8 cellular contexts compared by ENCODE assay signal in genomic region chr3:158110658-158111018, GRCh38. TPM values are rescaled to one million over a fixed set of nuclear protein-coding genes. Genes with fewer than 3 reads are reported as not detected.
A peak's percentile ranks its signal among the peaks of the same experiment; 100 is the strongest.
DNase-seq lines count a peak whose midpoint lies in the region; ATAC-seq and TF ChIP-seq lines count a peak whose summit lies in the region.

No MANE protein-coding gene starts in this region.

- H3K9me3 ChIP-seq in body of pancreas (no peaks in the 10 kb centered on the region), mucosa of stomach (ENCODE audit: control insufficient read depth, low read length) (no peaks in the 10 kb centered on the region)

- peak overlapping the region in 3 of 4 donors; percentile 66 to 82 (median 75) for H3K27ac ChIP-seq in body of pancreas

- H3K4me1 ChIP-seq in body of pancreas (peaks cover 26% of the 10 kb centered on the region), mucosa of stomach (ENCODE audit: control insufficient read depth, insufficient read depth, low read length) (peaks cover 18% of the 10 kb centered on the region)

- H3K27ac Mint-ChIP-seq in Calu3 (ENCODE audit: unreplicated experiment) = peak overlapping the region; percentile 84

- TF ChIP-seq CTCF in Calu3 (IDR thresholded peaks at IDR 0.05; ENCODE audit: unreplicated experiment) (no peak), body of pancreas (IDR thresholded peaks at IDR 0.05) (no peak)

- BruUV-seq in Calu3 (replicated peaks; lab: Mats Ljungman, UMichigan) = no TSS peak

- peaks cover 33% of the 10 kb centered on the region for H3K4me1 Mint-ChIP-seq in Calu3 (ENCODE audit: low read depth, unreplicated experiment)

- peaks cover 4 to 23% of the 10 kb centered on the region in 2 donors for H3K27me3 ChIP-seq in body of pancreas
- peaks cover 39% of the 10 kb centered on the region for H3K27me3 ChIP-seq in mucosa of stomach (ENCODE audit: control insufficient read depth, insufficient read depth, low read length)

- peak overlapping the region; percentile 51 to 77 for H3K4me3 ChIP-seq in body of pancreas
- H3K4me3 ChIP-seq in mucosa of stomach (ENCODE audit: low read length) = peak overlapping the region; percentile 98

- CTCF ChIA-PET in Calu3 (lab: Charles Lee) = interaction anchor here (0.8 to 2.3 kb wide), 5 partner anchors 13 to 679 kb away, joined by 3 to 11 read pairs (median 4); no protein-coding TSS in a partner anchor

- TF ChIP-seq POLR2A in body of pancreas (IDR thresholded peaks at IDR 0.05) = no peak

- H3K27me3 Mint-ChIP-seq in Calu3 (ENCODE audit: unreplicated experiment) = peaks cover 18% of the 10 kb centered on the region

- peaks cover 37% of the 10 kb centered on the region for H3K36me3 Mint-ChIP-seq in Calu3 (ENCODE audit: insufficient read depth, unreplicated experiment)

- H3K36me3 ChIP-seq in body of pancreas (replicated peaks in 1 of 2; ENCODE audit: insufficient read depth in 1 of 2, low read depth in 2 of 2) (no peaks in the 10 kb centered on the region), mucosa of stomach (ENCODE audit: control insufficient read depth, insufficient read depth, low read length) (no peaks in the 10 kb centered on the region)

- peak; percentile 7 for ATAC-seq in HG03342 (IDR thresholded peaks at IDR 0.05; ENCODE audit: unreplicated experiment)
- peak; percentile 3 for ATAC-seq in body of pancreas
- ATAC-seq in GM18907 (IDR thresholded peaks at IDR 0.05; ENCODE audit: unreplicated experiment) = no peak

- peak overlapping the region; percentile 91 for H3K9ac ChIP-seq in mucosa of stomach (ENCODE audit: low read length)

- DNase-seq in Calu3 = no peak
- DNase-seq in body of pancreas = no peak
- no peak for DNase-seq in middle frontal gyrus (ENCODE audit: extremely low spot score, low spot score)
- DNase-seq in NCI-H524 (lab: John Stamatoyannopoulos, UW) = no peak
- DNase-seq in NCI-H524 treated with DMSO at 0.1 percent for 48 hours (lab: John Stamatoyannopoulos, UW) = no peak

- intact Hi-C loops in Calu3 (cut with micrococcal nuclease; ENCODE audit: unreplicated experiment) = loop anchor here (5.0 kb wide), 1 partner anchor 493 kb away; no protein-coding TSS in a partner anchor
- intact Hi-C loops in body of pancreas (cut with DNase I) = no loop called here

- H3K9me3 Mint-ChIP-seq in Calu3 (ENCODE audit: low read depth, unreplicated experiment) = peaks cover 4% of the 10 kb centered on the region

- WGBS in body of pancreas, 2 donors = 4 to 8% methylated on average over 4 of the region's 4 CpGs

- H3K4me3 Mint-ChIP-seq in Calu3 (ENCODE audit: low read depth, unreplicated experiment) = peak overlapping the region; percentile 83

RNA-seq across cellular contexts. Expression of gene RSRC1, which starts 0.7 kb away (rescaled TPM):
- total RNA-seq in Calu3 (2022) (81.3 and 82.1 TPM in 2 replicates), body of pancreas (10 to 100 TPM; 18.5 to 21.5 TPM)

RNA-seq across cellular contexts. Expression of gene SHOX2, which starts 4.4 kb away (rescaled TPM):
- total RNA-seq in Calu3 (2022) (11.8 and 14.7 TPM in 2 replicates), body of pancreas (under 1 TPM in 1 of 2 donors, not detected in 1; 0.26 TPM)

Comparison
In these comparisons a context has a peak if more than half of its experiments do, and no peak if none do; other contexts are left out.
1. RNA of gene SHOX2, which starts 4.4 kb away (total RNA-seq): 11.8 to 14.7 TPM in Calu3; 0.26 TPM in body of pancreas; every median in the first group is over 10 times any median in the second.